ENCODE assay signal across 8 cellular contexts in the genomic region with DNA sequence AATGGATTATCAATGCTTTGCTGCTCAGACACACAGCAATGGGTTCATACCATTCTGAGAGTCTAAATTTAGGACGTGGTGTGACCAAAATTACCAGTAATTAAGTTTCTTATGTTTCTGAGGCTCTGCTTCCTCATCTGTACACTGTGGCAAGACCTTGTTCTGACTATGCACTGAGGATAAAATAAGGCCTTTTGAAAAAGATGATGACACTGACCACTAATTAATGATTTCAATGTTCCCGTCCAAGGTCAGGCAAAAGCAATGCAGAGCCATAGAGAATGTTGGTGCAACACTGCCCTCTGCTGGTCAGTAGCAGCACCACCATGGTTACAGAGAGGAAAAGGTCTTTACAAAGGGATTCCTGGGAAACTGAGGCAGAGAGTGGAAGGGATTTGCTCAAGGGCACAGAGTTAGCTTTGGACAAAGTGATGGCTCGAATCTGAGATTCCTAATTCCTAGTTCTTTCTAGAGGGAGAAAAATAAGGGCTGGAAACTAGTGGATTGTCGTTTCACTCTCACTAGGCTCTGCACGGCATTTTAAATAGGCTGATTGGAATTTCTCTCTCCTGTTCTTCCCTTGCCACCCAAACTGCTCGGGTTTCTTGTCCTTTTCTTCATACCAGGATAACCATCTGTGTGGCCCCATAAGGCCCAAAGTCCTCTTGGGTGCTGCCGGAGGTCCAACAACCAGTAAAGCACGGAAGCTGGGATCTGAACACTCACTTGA. TPM values are rescaled to one million over a fixed set of nuclear protein-coding genes. Genes with fewer than 3 reads are reported as not detected.
DNase-seq lines count a peak whose midpoint lies in the region; ATAC-seq and TF ChIP-seq lines count a peak whose summit lies in the region.

No MANE protein-coding gene starts in this region.

- no peak overlapping the region for H3K27ac ChIP-seq in prostate gland

- TF ChIP-seq POLR2A in prostate gland (IDR thresholded peaks at IDR 0.05): no peak

- DNase-seq in C1 segment of cervical spinal cord (lab: John Stamatoyannopoulos, UW) (peak in 10 of 14 donors; percentile 9 to 69 (median 42)), LHCN-M2 (ENCODE audit: low read depth) (peak; percentile 60), SIG-M5 (lab: John Stamatoyannopoulos, UW) (peak; percentile 72), Right ventricle myocardium superior (peak; percentile 59), prostate gland (ENCODE audit: low spot score) (peak; percentile 54), mesenteric fat pad (ENCODE audit: low spot score) (no peak)
- peak; percentile 57 for DNase-seq in activated naive CD4-positive, alpha-beta T cell treated with anti-CD3 and anti-CD28 coated beads, Interleukin-2, amount 50 U/mL, for 16 hours

- WGBS in prostate gland: 58% methylated on average over 8 of the region's 8 CpGs

- peak; percentile 74 to 91 (median 85) for TF ChIP-seq CTCF in prostate gland (IDR thresholded peaks at IDR 0.05)

- H3K36me3 ChIP-seq in prostate gland: no peaks in the 10 kb centered on the region

- no peaks in the 10 kb centered on the region for H3K4me1 ChIP-seq in prostate gland (replicated peaks)

- ATAC-seq in GM19035 (IDR thresholded peaks at IDR 0.05; ENCODE audit: unreplicated experiment) (peak; percentile 59), Right ventricle myocardium superior (ENCODE audit: poor library complexity) (peak; percentile 91)

- H3K9me3 ChIP-seq in prostate gland: no peaks in the 10 kb centered on the region

- no peak overlapping the region for H3K4me3 ChIP-seq in prostate gland

- H3K27me3 ChIP-seq in prostate gland (replicated peaks; ENCODE audit: insufficient read depth): no peaks in the 10 kb centered on the region

- intact Hi-C loops in Right ventricle myocardium superior (cut with DNase I) (no loop called here), prostate gland (cut with DNase I) (no loop called here)

RNA-seq across cellular contexts. Expression of a gene that starts 22.3 kb away (rescaled TPM):
- total RNA-seq in LHCN-M2 (2014; rRNA removed) (0.11 and 0.32 TPM in 2 replicates), Right ventricle myocardium superior (1.7 TPM), prostate gland (10 to 100 TPM in 1 of 2 donors, 1 to 10 TPM in 1; 1.4 to 11.8 TPM), mesenteric fat pad (4.7 TPM)
- polyA plus RNA-seq in LHCN-M2 (2012): 0.07 TPM
